Comparison of ENCODE assay signal across 8 cellular contexts in the genomic region with DNA sequence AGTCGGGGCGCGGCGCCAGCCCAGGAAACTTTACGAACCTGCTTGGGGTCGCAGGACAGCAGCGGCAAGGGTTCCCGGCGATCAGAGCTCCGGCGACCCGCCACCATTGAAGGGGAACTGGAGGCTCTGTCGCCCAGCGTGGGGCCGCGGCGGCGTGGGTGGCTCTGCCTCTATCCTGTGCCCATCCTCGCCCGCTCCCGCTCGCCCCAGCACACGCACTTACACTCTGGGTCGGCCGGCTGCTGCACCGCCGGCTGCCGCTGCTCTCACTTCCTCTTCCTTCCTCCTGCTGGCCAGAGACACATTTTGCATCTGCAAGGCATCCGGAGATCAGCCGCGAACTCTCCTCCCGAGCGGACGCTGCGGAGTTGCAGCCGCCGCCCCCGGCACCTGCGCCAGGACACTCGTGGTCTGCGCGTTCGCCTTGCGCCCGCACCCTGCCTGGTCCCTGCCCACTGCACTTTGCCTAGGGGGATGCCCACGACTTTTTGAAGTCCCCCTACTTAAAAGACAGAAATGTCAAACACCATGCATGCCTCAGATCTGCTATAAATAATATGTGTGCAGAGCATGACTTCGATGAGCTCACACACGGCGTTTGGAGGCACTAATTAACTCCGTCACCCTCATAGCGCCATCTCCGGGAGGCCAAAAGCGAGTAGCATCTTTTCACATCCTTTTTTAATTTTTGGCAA. TPM values are rescaled to one million over a fixed set of nuclear protein-coding genes. Genes with fewer than 3 reads are reported as not detected.
DNase-seq lines count a peak whose midpoint lies in the region; ATAC-seq and TF ChIP-seq lines count a peak whose summit lies in the region.

A gene with protein sequence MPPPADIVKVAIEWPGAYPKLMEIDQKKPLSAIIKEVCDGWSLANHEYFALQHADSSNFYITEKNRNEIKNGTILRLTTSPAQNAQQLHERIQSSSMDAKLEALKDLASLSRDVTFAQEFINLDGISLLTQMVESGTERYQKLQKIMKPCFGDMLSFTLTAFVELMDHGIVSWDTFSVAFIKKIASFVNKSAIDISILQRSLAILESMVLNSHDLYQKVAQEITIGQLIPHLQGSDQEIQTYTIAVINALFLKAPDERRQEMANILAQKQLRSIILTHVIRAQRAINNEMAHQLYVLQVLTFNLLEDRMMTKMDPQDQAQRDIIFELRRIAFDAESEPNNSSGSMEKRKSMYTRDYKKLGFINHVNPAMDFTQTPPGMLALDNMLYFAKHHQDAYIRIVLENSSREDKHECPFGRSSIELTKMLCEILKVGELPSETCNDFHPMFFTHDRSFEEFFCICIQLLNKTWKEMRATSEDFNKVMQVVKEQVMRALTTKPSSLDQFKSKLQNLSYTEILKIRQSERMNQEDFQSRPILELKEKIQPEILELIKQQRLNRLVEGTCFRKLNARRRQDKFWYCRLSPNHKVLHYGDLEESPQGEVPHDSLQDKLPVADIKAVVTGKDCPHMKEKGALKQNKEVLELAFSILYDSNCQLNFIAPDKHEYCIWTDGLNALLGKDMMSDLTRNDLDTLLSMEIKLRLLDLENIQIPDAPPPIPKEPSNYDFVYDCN (minus strand): TSS at position 228 of the 695 bp plus-strand sequence. CDS start 106,174 bp downstream, outside the sequence.

- peaks cover 13% of the 10 kb centered on the region; the same call in 1 of the 2 replicates for H3K27me3 ChIP-seq in OCI-LY3 (ENCODE audit: low read depth, low read length)

- H3K36me3 Mint-ChIP-seq in naive thymus-derived CD8-positive, alpha-beta T cell, result peaks cover 0 to 12% (median 9%) of the 10 kb centered on the region in 3 donors

- peak within 1 kb of the TSS; percentile 77 for H3K27ac ChIP-seq in OCI-LY3 (ENCODE audit: low read length)

- no peaks in the 10 kb centered on the region for H3K9me3 ChIP-seq in OCI-LY3 (ENCODE audit: insufficient read depth, low read length)

- peak within 1 kb of the TSS; percentile 77 for H3K4me2 ChIP-seq in OCI-LY3 (ENCODE audit: low read length)

- peak within 1 kb of the TSS; percentile 62 for H2AFZ ChIP-seq in OCI-LY3 (ENCODE audit: low read depth, low read length)

- no peaks in the 10 kb centered on the region for H4K20me1 ChIP-seq in OCI-LY3 (ENCODE audit: insufficient read depth, low read length)

- H3K4me3 ChIP-seq in OCI-LY3 (ENCODE audit: low read length), result peak within 1 kb of the TSS; percentile 94
- peak within 1 kb of the TSS; percentile 30 for H3K4me3 ChIP-seq in fibroblast of mammary gland (ENCODE audit: control insufficient read depth, low read depth, low read length)

- peaks cover 6% of the 10 kb centered on the region; the same call in 1 of the 2 replicates for H3K79me2 ChIP-seq in OCI-LY3 (ENCODE audit: low read length)

- H3K9me3 Mint-ChIP-seq in naive thymus-derived CD8-positive, alpha-beta T cell, result peaks cover 0 to 4% (median 0%) of the 10 kb centered on the region in 9 donors

- H3K4me1 Mint-ChIP-seq in naive thymus-derived CD8-positive, alpha-beta T cell, result peaks cover 25 to 59% (median 54%) of the 10 kb centered on the region in 4 donors

- peak; percentile 79 for DNase-seq in AG20443 (ENCODE audit: low spot score)
- DNase-seq in activated T-cell treated with anti-CD3 and anti-CD28 coated beads, Interleukin-2, amount 50 U/mL, for 48 hours, result peak; percentile 87
- peak; percentile 46 for DNase-seq in fibroblast of mammary gland (ENCODE audit: low read depth)
- peak; percentile 51 to 90 (median 82) for DNase-seq in naive thymus-derived CD8-positive, alpha-beta T cell
- peak; percentile 69 to 95 (median 78) for DNase-seq in stimulated activated naive CD4-positive, alpha-beta T cell (lab: John Stamatoyannopoulos, UW)

- peak within 1 kb of the TSS; percentile 92 for H3K9ac ChIP-seq in OCI-LY3 (ENCODE audit: low read length)

- POLR2A ChIA-PET in naive thymus-derived CD8-positive, alpha-beta T cell (lab: Charles Lee), result interaction anchor here (0.6 to 4.6 kb wide), 22 partner anchors 10 to 1648 kb away, joined by 3 to 50 read pairs (median 6); a partner anchor contains a TSS

- peaks cover 10% of the 10 kb centered on the region for H3K4me1 ChIP-seq in OCI-LY3 (ENCODE audit: low read length)

- H3K4me3 Mint-ChIP-seq in naive thymus-derived CD8-positive, alpha-beta T cell, result peak within 1 kb of the TSS; percentile 91 to 99 (median 96)

- H3K27me3 Mint-ChIP-seq in naive thymus-derived CD8-positive, alpha-beta T cell, result peaks cover 0 to 3% (median 0%) of the 10 kb centered on the region in 5 donors

- ATAC-seq in GM19025 (IDR thresholded peaks at IDR 0.05; ENCODE audit: low read depth, unreplicated experiment) (peak; percentile 98), HG03432 (IDR thresholded peaks at IDR 0.05; ENCODE audit: unreplicated experiment) (peak; percentile 97)
- ATAC-seq in naive thymus-derived CD8-positive, alpha-beta T cell, result peak; percentile 77 to 80

- TF ChIP-seq CTCF in OCI-LY3 (IDR thresholded peaks at IDR 0.05; ENCODE audit: low read depth, low read length), result peak; percentile 43
- peak; percentile 27 for TF ChIP-seq CTCF in fibroblast of mammary gland (conservative IDR thresholded peaks at IDR 0.05; ENCODE audit: control insufficient read depth, insufficient read depth, low read depth, low read length)

- H3K36me3 ChIP-seq in OCI-LY3 (replicated peaks; ENCODE audit: low read depth, low read length), result no peaks in the 10 kb centered on the region

- peak within 1 kb of the TSS; percentile 97 to 100 (median 98) for H3K27ac Mint-ChIP-seq in naive thymus-derived CD8-positive, alpha-beta T cell

RNA-seq across cellular contexts. Expression of the gene that starts here (rescaled TPM):
- total RNA-seq in naive thymus-derived CD8-positive, alpha-beta T cell, result 100 to 1,000 TPM in 1 of 2 experiments, 10 to 100 TPM in 1; 94.4 to 120 TPM
- 10 to 100 TPM; 26.9 to 58.4 (median 44.9) TPM for polyA plus RNA-seq in naive thymus-derived CD8-positive, alpha-beta T cell

Comparison
In these comparisons a context has a peak if more than half of its experiments do, and no peak if none do; other contexts are left out.
1. Peak in every context shown above with its lines: DNase-seq, ATAC-seq, H3K4me3 ChIP-seq and H3K27ac ChIP-seq.